Comparison of ENCODE assay signal across 9 cellular contexts in genomic region chr11:32385998-32386397, GRCh38. TPM values are rescaled to one million over a fixed set of nuclear protein-coding genes. Genes with fewer than 3 reads are reported as not detected.
DNase-seq lines count a peak whose midpoint lies in the region; ATAC-seq, FAIRE-seq and TF ChIP-seq lines count a peak whose summit lies in the region.
"Had no signal": no experiment of that assay in that cellular context is flagged by ENCODE, and none has a peak within 500 bp of the region (broad histone marks: within the 10 kb centered on the region; RNA-seq: fewer than 3 reads in every experiment).

No MANE protein-coding gene starts in this region.

- TF ChIP-seq POLR2A in A549 (IDR thresholded peaks at IDR 0.05; ENCODE audit: low read length), result no peak

- peak; percentile 52 to 53; a peak in 4 of 5 replicates for TF ChIP-seq RAD21 in A549 (conservative IDR thresholded peaks at IDR 0.05 in 1 of 2, IDR thresholded peaks at IDR 0.05 in 1 of 2)

- FAIRE-seq in A549 (lab: Jason Lieb, UNC), result no peak

- WGBS in A549 (ENCODE audit: missing lambda C conversion rate), result 34% methylated on average over 2 of the region's 2 CpGs

- POLR2A ChIA-PET in A549 (lab: Yijun Ruan, JAX), result no interaction called here

- no peaks in the 10 kb centered on the region for H3K4me1 ChIP-seq in A549
- H3K4me1 ChIP-seq: SJCRH30 had no signal

- intact Hi-C loops in left ventricle myocardium superior (cut with micrococcal nuclease), result loop anchor here (10.0 kb wide), 1 partner anchor 219 kb away; no protein-coding TSS in a partner anchor

- DNase-seq in A549 (ENCODE audit: low read depth in 1 of 2, low spot score in 1 of 2), result peak; percentile 44 to 61
- peak; percentile 31 for DNase-seq in GM20000 (ENCODE audit: low spot score)
- peak; percentile 75 for DNase-seq in RPMI7951 (ENCODE audit: low read depth)
- no peak for DNase-seq in left ventricle myocardium superior
- DNase-seq in mesenteric fat pad (ENCODE audit: low spot score), result no peak
- no peak for DNase-seq in medulla oblongata (ENCODE audit: extremely low spot score)
- no peak for DNase-seq in NCI-H1092 (lab: John Stamatoyannopoulos, UW)

- peak; percentile 53 for TF ChIP-seq CTCF in A549 (IDR thresholded peaks at IDR 0.05)
- no peak for TF ChIP-seq CTCF in GM20000 (IDR thresholded peaks at IDR 0.05; ENCODE audit: extremely low read depth, missing control alignments)

- CTCF ChIA-PET in A549 (lab: Yijun Ruan, JAX), result interaction anchor here (0.8 to 2.3 kb wide), 24 partner anchors 8 to 423 kb away, joined by 3 to 11 read pairs (median 4); no protein-coding TSS in a partner anchor

- no peak overlapping the region for H3K4me2 ChIP-seq in A549

- no peak overlapping the region for H3K27ac ChIP-seq in A549
- H3K27ac ChIP-seq: SJCRH30 had no signal

- no peak for TF ChIP-seq EP300 in A549 (IDR thresholded peaks at IDR 0.05)

- peak; percentile 92 to 95 for ATAC-seq in A549
- ATAC-seq in left ventricle myocardium superior, result peak; percentile 73
- ATAC-seq in HG02571 (IDR thresholded peaks at IDR 0.05; ENCODE audit: unreplicated experiment), result no peak

- H3K4me3 ChIP-seq in A549, result no peak overlapping the region
- H3K4me3 ChIP-seq: SJCRH30 had no signal

- no peaks in the 10 kb centered on the region for H3K9me3 ChIP-seq in A549
- H3K9me3 ChIP-seq: SJCRH30 had no signal

TF ChIP-seq in A549, 52 proteins besides CTCF, POLR2A, EP300 and RAD21:
- TF ChIP-seq HOXA7 (CRISPR knock-in tag; IDR thresholded peaks at IDR 0.05), result no peak
- TF ChIP-seq HEYL (CRISPR knock-in tag; IDR thresholded peaks at IDR 0.05), result no peak
- peak; percentile 52 for TF ChIP-seq SMC3 (IDR thresholded peaks at IDR 0.05)
- TF ChIP-seq, protein P1, sequence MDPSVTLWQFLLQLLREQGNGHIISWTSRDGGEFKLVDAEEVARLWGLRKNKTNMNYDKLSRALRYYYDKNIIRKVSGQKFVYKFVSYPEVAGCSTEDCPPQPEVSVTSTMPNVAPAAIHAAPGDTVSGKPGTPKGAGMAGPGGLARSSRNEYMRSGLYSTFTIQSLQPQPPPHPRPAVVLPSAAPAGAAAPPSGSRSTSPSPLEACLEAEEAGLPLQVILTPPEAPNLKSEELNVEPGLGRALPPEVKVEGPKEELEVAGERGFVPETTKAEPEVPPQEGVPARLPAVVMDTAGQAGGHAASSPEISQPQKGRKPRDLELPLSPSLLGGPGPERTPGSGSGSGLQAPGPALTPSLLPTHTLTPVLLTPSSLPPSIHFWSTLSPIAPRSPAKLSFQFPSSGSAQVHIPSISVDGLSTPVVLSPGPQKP (IDR thresholded peaks at IDR 0.05; ENCODE audit: low read depth, low read length), result no peak
- no peak for TF ChIP-seq JUNB (IDR thresholded peaks at IDR 0.05)
- no peak for TF ChIP-seq FOSL2 (IDR thresholded peaks at IDR 0.05)
- peak; percentile 49 for TF ChIP-seq FOSL2 (CRISPR knock-in tag; IDR thresholded peaks at IDR 0.05)
- no peak for TF ChIP-seq HDAC2 (IDR thresholded peaks at IDR 0.05)

RNA-seq across cellular contexts. Expression of gene WT1, which starts 49.3 kb away (rescaled TPM):
- polyA plus RNA-seq in A549 (2011; rRNA removed) (4.0 and 4.2 TPM in 2 replicates), A549 (2017; fragmentation: RNase III; extraction: RNeasy Plus Mini Kit Qiagen cat#74134 plus additional on column Dnase treatment) (2.8 to 3.3 TPM (median 3.1 TPM) in 3 replicates)
- polyA plus RNA-seq in A549 (2012; cell fraction: cytosol; rRNA removed), result 3.8 and 5.4 TPM in 2 replicates
- 4.6 and 6.9 TPM in 2 replicates for polyA plus RNA-seq in A549 (2012; cell fraction: nucleus; rRNA removed)
- polyA minus RNA-seq in A549 (2011; rRNA and poly(A)+ RNA removed), result 8.0 and 8.1 TPM in 2 replicates
- 7.8 and 11.5 TPM in 2 replicates for total RNA-seq in RPMI7951 (2014; rRNA removed; shearing (Covaris generic))
- total RNA-seq in left ventricle myocardium superior (2.6 TPM), mesenteric fat pad (8.5 TPM)
- total RNA-seq: SJCRH30 had no signal

Comparison
In these comparisons a context has a peak if more than half of its experiments do, and no peak if none do; other contexts are left out.
1. DNase-seq: peak in A549 (2 of 2), GM20000 (single experiment) and RPMI7951 (single experiment); none in left ventricle myocardium superior (single experiment), mesenteric fat pad (single experiment), medulla oblongata (single experiment) and NCI-H1092 (single experiment).